In the genomic region with DNA sequence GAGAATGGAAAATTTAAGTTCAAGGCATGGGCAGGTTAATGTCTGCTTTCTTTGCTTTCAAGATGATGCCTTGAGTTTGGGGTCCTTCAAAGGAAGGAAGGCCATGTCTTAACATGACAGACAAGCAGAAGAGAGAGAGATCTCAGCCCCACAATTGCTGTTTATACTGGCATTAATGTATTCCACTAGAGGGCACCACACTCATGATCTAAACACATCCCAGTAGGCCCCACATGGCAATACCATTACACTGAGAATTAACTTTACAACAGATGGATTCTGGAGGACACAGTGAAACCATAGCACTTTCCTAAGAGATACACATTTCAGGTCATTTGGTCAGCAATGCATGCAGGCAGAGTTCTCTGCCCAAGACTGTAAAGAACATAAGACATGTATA, we compare ENCODE assay signal across 7 cellular contexts.
A peak's percentile ranks its signal among the peaks of the same experiment; 100 is the strongest.
DNase-seq lines count a peak whose midpoint lies in the region; ATAC-seq, FAIRE-seq and TF ChIP-seq lines count a peak whose summit lies in the region.
"Not testable (repeated sequence)": the region's sequence is repeated elsewhere in the genome, so short reads cannot be mapped to it uniquely, and the experiment has no call there.

No MANE protein-coding gene starts in this region.

- H3K27ac ChIP-seq in liver (ENCODE audit: low read depth in 1 of 2, low read length in 2 of 2): not testable (repeated sequence)

- not testable (repeated sequence) for H3K4me3 ChIP-seq in bronchial epithelial cell (ENCODE audit: low read depth, low read length); liver (ENCODE audit: low read depth in 1 of 3, low read length in 3 of 3)

- H3K4me1 ChIP-seq in liver (ENCODE audit: control insufficient read depth in 4 of 4, insufficient read depth in 4 of 4, low read length in 3 of 4): not testable (repeated sequence)

- peak; percentile 93 for FAIRE-seq in GM12891 (lab: Jason Lieb, UNC)
- peak; percentile 70 for FAIRE-seq in GM19239 (lab: Jason Lieb, UNC)
- FAIRE-seq in bronchial epithelial cell (lab: Jason Lieb, UNC): peak; percentile 72

- not testable (repeated sequence) for H3K9me3 ChIP-seq in liver (ENCODE audit: control insufficient read depth in 4 of 4, low read length in 3 of 4)

- not testable (repeated sequence) for H3K27me3 ChIP-seq in bronchial epithelial cell (ENCODE audit: control insufficient read depth, insufficient read depth, low read length); liver (ENCODE audit: control insufficient read depth in 4 of 4, insufficient read depth in 4 of 4, low read length in 3 of 4)

- H3K9ac ChIP-seq in liver (ENCODE audit: low read depth in 1 of 2, low read length in 2 of 2): not testable (repeated sequence)

- DNase-seq in Ammon's horn (ENCODE audit: low spot score) (peak; percentile 22), NCI-H2107 treated with DMSO at 0.1 percent for 48 hours (lab: John Stamatoyannopoulos, UW; ENCODE audit: unreplicated experiment) (peak; percentile 3)
- DNase-seq in GM12891 (ENCODE audit: insufficient read length, low spot score); GM19239 (ENCODE audit: insufficient read length, low spot score); bronchial epithelial cell (ENCODE audit: low read depth): not testable (repeated sequence)

- peak; percentile 23 to 51 for TF ChIP-seq RAD21 in liver (IDR thresholded peaks at IDR 0.05)

- peak; percentile 64 for ATAC-seq in HG03159 (IDR thresholded peaks at IDR 0.05; ENCODE audit: unreplicated experiment)

- not testable (repeated sequence) for TF ChIP-seq CTCF in bronchial epithelial cell (IDR thresholded peaks at IDR 0.05; ENCODE audit: insufficient read depth, low read length, severe bottlenecking); liver (IDR thresholded peaks at IDR 0.05; ENCODE audit: low read depth, low read length, missing input control)

- TF ChIP-seq POLR2A in GM12891 (IDR thresholded peaks at IDR 0.05; ENCODE audit: low read depth, low read length): not testable (repeated sequence)

- H3K36me3 ChIP-seq in bronchial epithelial cell (ENCODE audit: control insufficient read depth, insufficient read depth, low read length); liver (ENCODE audit: control insufficient read depth in 4 of 4, insufficient read depth in 3 of 4, low read depth in 1 of 4, low read length in 3 of 4): not testable (repeated sequence)
